18 cellular contexts compared by ENCODE assay signal in genomic region chr5:116448450-116448849, GRCh38.
"Had no signal": no experiment of that assay in that cellular context is flagged by ENCODE, and none has a peak within 500 bp of the region (broad histone marks: within the 10 kb centered on the region; RNA-seq: fewer than 3 reads in every experiment).

No MANE protein-coding gene starts in this region.

- H3K4me1 Mint-ChIP-seq: activated CD8-positive, alpha-beta memory T cell treated with anti-CD3 and anti-CD28 coated beads, Interleukin-2, amount 10 ng/mL, durations not matched to agents 7 days and 5 days; activated naive CD4-positive, alpha-beta T cell treated with anti-CD3 and anti-CD28 coated beads, Interleukin-2, amount 50 U/mL, for 24 hours had no signal

- H3K4me3 Mint-ChIP-seq: activated CD8-positive, alpha-beta memory T cell treated with anti-CD3 and anti-CD28 coated beads, Interleukin-2, amount 10 ng/mL, durations not matched to agents 7 days and 5 days; activated naive CD4-positive, alpha-beta T cell treated with anti-CD3 and anti-CD28 coated beads, Interleukin-2, amount 50 U/mL, for 24 hours; natural killer cell; T-cell had no signal

- H3K27ac Mint-ChIP-seq: activated CD8-positive, alpha-beta memory T cell treated with anti-CD3 and anti-CD28 coated beads, Interleukin-2, amount 10 ng/mL, durations not matched to agents 7 days and 5 days; activated naive CD4-positive, alpha-beta T cell treated with anti-CD3 and anti-CD28 coated beads, Interleukin-2, amount 50 U/mL, for 24 hours; natural killer cell; T-cell had no signal

- H3K36me3 Mint-ChIP-seq: activated CD8-positive, alpha-beta memory T cell treated with anti-CD3 and anti-CD28 coated beads, Interleukin-2, amount 10 ng/mL, durations not matched to agents 7 days and 5 days; natural killer cell had no signal

- H3K36me3 ChIP-seq: right lobe of liver had no signal

- H3K27me3 ChIP-seq: adrenal gland, foreskin keratinocyte, right lobe of liver, suprapubic skin, upper lobe of left lung had no signal

- H3K9me3 ChIP-seq: adrenal gland, right lobe of liver, suprapubic skin, upper lobe of left lung had no signal

- H3K4me3 ChIP-seq: adrenal gland, right lobe of liver, suprapubic skin, upper lobe of left lung had no signal

- H3K9me3 Mint-ChIP-seq: activated naive CD4-positive, alpha-beta T cell treated with anti-CD3 and anti-CD28 coated beads, Interleukin-2, amount 50 U/mL, for 24 hours; natural killer cell; T-cell had no signal

- H3K27me3 Mint-ChIP-seq: activated CD8-positive, alpha-beta memory T cell treated with anti-CD3 and anti-CD28 coated beads, Interleukin-2, amount 10 ng/mL, durations not matched to agents 7 days and 5 days; activated naive CD4-positive, alpha-beta T cell treated with anti-CD3 and anti-CD28 coated beads, Interleukin-2, amount 50 U/mL, for 24 hours; T-cell had no signal

- ATAC-seq: activated CD8-positive, alpha-beta memory T cell treated with anti-CD3 and anti-CD28 coated beads, Interleukin-2, amount 10 ng/mL, durations not matched to agents 7 days and 5 days; foreskin keratinocyte; natural killer cell; stimulated activated naive CD8-positive, alpha-beta T cell treated with anti-CD3 and anti-CD28 coated beads, Interleukin-15, Interleukin-2, amounts not matched to agents 100 U/mL and 50 U/mL, for 24 hours; T-cell had no signal

- DNase-seq: activated CD4-positive, alpha-beta T cell treated with anti-CD3 and anti-CD28 coated beads, Interleukin-2, amount 50 U/mL, for 48 hours; activated CD8-positive, alpha-beta memory T cell treated with anti-CD3 and anti-CD28 coated beads, Interleukin-2, amount 10 ng/mL, durations not matched to agents 7 days and 5 days; activated effector memory CD4-positive, alpha-beta T cell treated with Interleukin-2 at 50 U/mL for 16 hours; activated T-cell treated with anti-CD3 and anti-CD28 coated beads, Interleukin-2, amount 50 U/mL, for 1 hour; adrenal gland; caudate nucleus; foreskin keratinocyte; mesendoderm; natural killer cell; right lobe of liver; stimulated activated naive CD8-positive, alpha-beta T cell treated with anti-CD3 and anti-CD28 coated beads, Interleukin-15, Interleukin-2, amounts not matched to agents 100 U/mL and 50 U/mL, for 24 hours; T-cell; T1000; upper lobe of left lung had no signal

- H3K27ac ChIP-seq: adrenal gland, foreskin keratinocyte, right lobe of liver, suprapubic skin, upper lobe of left lung had no signal

- FAIRE-seq: colon, endothelial cell of umbilical vein had no signal
